19 cellular contexts compared by ENCODE assay signal in the genomic region with DNA sequence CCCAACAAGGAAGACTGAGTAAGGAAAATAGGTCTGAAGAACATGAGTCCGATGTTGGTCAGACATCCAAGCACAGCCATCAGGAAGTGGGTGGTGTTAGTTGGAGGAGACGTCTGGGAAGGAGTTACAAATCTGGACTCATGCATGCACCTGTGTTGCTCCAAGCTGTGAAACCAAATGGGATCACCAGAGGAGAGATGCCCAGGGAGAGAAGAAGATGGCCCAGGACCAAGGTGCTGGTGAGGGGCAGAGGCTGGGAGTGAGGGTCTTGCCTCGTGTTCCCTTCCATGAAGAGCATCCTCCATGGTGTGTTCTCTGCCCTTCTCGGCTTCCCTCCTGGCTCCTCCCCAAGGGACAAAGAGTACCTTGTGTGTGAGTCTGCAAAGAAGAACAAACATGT.
DNase-seq lines count a peak whose midpoint lies in the region; ATAC-seq and TF ChIP-seq lines count a peak whose summit lies in the region.
"Had no signal": no experiment of that assay in that cellular context is flagged by ENCODE, and none has a peak within 500 bp of the region (broad histone marks: within the 10 kb centered on the region; RNA-seq: fewer than 3 reads in every experiment).

No MANE protein-coding gene starts in this region.

- no peaks in the 10 kb centered on the region for H3K27me3 Mint-ChIP-seq in activated CD4-positive, alpha-beta T cell treated with anti-CD3 and anti-CD28 coated beads, Interleukin-2, amount 10 ng/mL, durations not matched to agents 24 days and 14 days
- peaks cover 2% of the 10 kb centered on the region for H3K27me3 Mint-ChIP-seq in activated CD4-positive, alpha-beta T cell treated with anti-CD3 and anti-CD28 coated beads, Interleukin-2, amount 10 ng/mL, durations not matched to agents 7 days and 5 days

- ATAC-seq in activated naive CD4-positive, alpha-beta T cell treated with anti-CD3 and anti-CD28 coated beads, Interleukin-2, amount 50 U/mL, for 72 hours: no peak
- ATAC-seq: CD8-positive, alpha-beta T cell; HCT116 had no signal

- no peak for TF ChIP-seq CTCF in stomach (IDR thresholded peaks at IDR 0.05)

- CTCF ChIA-PET in activated CD4-positive, alpha-beta T cell treated with anti-CD3 and anti-CD28 coated beads, Interleukin-2, amount 10 ng/mL, durations not matched to agents 7 days and 5 days (lab: Charles Lee): no interaction called here

- peaks cover 0 to 18% (median 11%) of the 10 kb centered on the region in 4 donors for H3K9me3 ChIP-seq in stomach
- H3K9me3 ChIP-seq: Caco-2 had no signal

- no peak for TF ChIP-seq EP300 in stomach (IDR thresholded peaks at IDR 0.05)

- no peaks in the 10 kb centered on the region for H3K4me1 ChIP-seq in stomach
- H3K4me1 ChIP-seq: BLaER1, Caco-2 had no signal

- WGBS in stomach, 5 donors: 74 to 83% (median 81%) methylated on average over 4 of the region's 4 CpGs

- H3K27ac ChIP-seq in stomach: no peak overlapping the region
- H3K27ac ChIP-seq: 22Rv1, BLaER1, C4-2B had no signal

- no peaks in the 10 kb centered on the region for H3K4me1 Mint-ChIP-seq in activated CD4-positive, alpha-beta T cell treated with anti-CD3 and anti-CD28 coated beads, Interleukin-2, amount 10 ng/mL, durations not matched to agents 24 days and 14 days
- H3K4me1 Mint-ChIP-seq in activated CD4-positive, alpha-beta T cell treated with anti-CD3 and anti-CD28 coated beads, Interleukin-2, amount 10 ng/mL, durations not matched to agents 7 days and 5 days: no peaks in the 10 kb centered on the region
- H3K4me1 Mint-ChIP-seq: B cell; CD4-positive, CD25-positive, alpha-beta regulatory T cell had no signal

- H3K27ac Mint-ChIP-seq in activated CD4-positive, alpha-beta T cell treated with anti-CD3 and anti-CD28 coated beads, Interleukin-2, amount 10 ng/mL, durations not matched to agents 24 days and 14 days: no peak overlapping the region
- no peak overlapping the region for H3K27ac Mint-ChIP-seq in activated CD4-positive, alpha-beta T cell treated with anti-CD3 and anti-CD28 coated beads, Interleukin-2, amount 10 ng/mL, durations not matched to agents 7 days and 5 days
- H3K27ac Mint-ChIP-seq in activated naive CD4-positive, alpha-beta T cell treated with anti-CD3 and anti-CD28 coated beads, Interleukin-2, amount 50 U/mL, for 72 hours: no peak overlapping the region
- H3K27ac Mint-ChIP-seq: B cell; CD4-positive, CD25-positive, alpha-beta regulatory T cell; CD8-positive, alpha-beta T cell had no signal

- POLR2A ChIA-PET in activated CD4-positive, alpha-beta T cell treated with anti-CD3 and anti-CD28 coated beads, Interleukin-2, amount 10 ng/mL, durations not matched to agents 7 days and 5 days (lab: Charles Lee): no interaction called here

- intact Hi-C loops in activated CD4-positive, alpha-beta T cell treated with anti-CD3 and anti-CD28 coated beads, Interleukin-2, amount 10 ng/mL, durations not matched to agents 24 days and 14 days (cut with micrococcal nuclease): no loop called here
- intact Hi-C loops in stomach (cut with DNase I; ENCODE audit: low total_unique reads): no loop called here

- no peak for TF ChIP-seq POLR2A in stomach (IDR thresholded peaks at IDR 0.05)

- H3K36me3 ChIP-seq in stomach: no peaks in the 10 kb centered on the region
- H3K36me3 ChIP-seq: BLaER1 had no signal

- peak; percentile 40 for DNase-seq in activated CD4-positive, alpha-beta T cell treated with anti-CD3 and anti-CD28 coated beads, Interleukin-2, amount 10 ng/mL, durations not matched to agents 24 days and 14 days
- DNase-seq in activated CD4-positive, alpha-beta T cell treated with anti-CD3 and anti-CD28 coated beads, Interleukin-2, amount 10 ng/mL, durations not matched to agents 7 days and 5 days: no peak
- DNase-seq in ecto neural progenitor cell (ENCODE audit: low spot score): peak; percentile 23
- DNase-seq in mucosa of gallbladder (ENCODE audit: low spot score): peak; percentile 2
- DNase-seq in stomach: peak; percentile 5
- DNase-seq in nucleus accumbens (lab: John Stamatoyannopoulos, UW): no peak
- DNase-seq in T-helper 9 cell: no peak
- no peak for DNase-seq in activated naive CD4-positive, alpha-beta T cell treated with anti-CD3 and anti-CD28 coated beads, Interleukin-2, amount 50 U/mL, for 72 hours (ENCODE audit: low spot score in 2 of 2)
- DNase-seq: Caco-2; CD4-positive, CD25-positive, alpha-beta regulatory T cell; CD8-positive, alpha-beta T cell; DND-41; GOT3; H7 had no signal

- H3K36me3 Mint-ChIP-seq in activated CD4-positive, alpha-beta T cell treated with anti-CD3 and anti-CD28 coated beads, Interleukin-2, amount 10 ng/mL, durations not matched to agents 24 days and 14 days (ENCODE audit: low read depth): no peaks in the 10 kb centered on the region
- H3K36me3 Mint-ChIP-seq in activated CD4-positive, alpha-beta T cell treated with anti-CD3 and anti-CD28 coated beads, Interleukin-2, amount 10 ng/mL, durations not matched to agents 7 days and 5 days (ENCODE audit: low read depth): no peaks in the 10 kb centered on the region
- H3K36me3 Mint-ChIP-seq in activated naive CD4-positive, alpha-beta T cell treated with anti-CD3 and anti-CD28 coated beads, Interleukin-2, amount 50 U/mL, for 72 hours: no peaks in the 10 kb centered on the region
- H3K36me3 Mint-ChIP-seq: CD4-positive, CD25-positive, alpha-beta regulatory T cell; CD8-positive, alpha-beta T cell had no signal

- H3K27me3 ChIP-seq in stomach: no peaks in the 10 kb centered on the region
- H3K27me3 ChIP-seq: BLaER1 had no signal

- no peak overlapping the region for H3K4me3 ChIP-seq in stomach
- H3K4me3 ChIP-seq: BLaER1 had no signal

- H3K9me3 Mint-ChIP-seq in activated CD4-positive, alpha-beta T cell treated with anti-CD3 and anti-CD28 coated beads, Interleukin-2, amount 10 ng/mL, durations not matched to agents 24 days and 14 days: no peaks in the 10 kb centered on the region
- peaks cover 9% of the 10 kb centered on the region for H3K9me3 Mint-ChIP-seq in activated CD4-positive, alpha-beta T cell treated with anti-CD3 and anti-CD28 coated beads, Interleukin-2, amount 10 ng/mL, durations not matched to agents 7 days and 5 days
- H3K9me3 Mint-ChIP-seq in activated naive CD4-positive, alpha-beta T cell treated with anti-CD3 and anti-CD28 coated beads, Interleukin-2, amount 50 U/mL, for 72 hours: peaks cover 0 to 7% of the 10 kb centered on the region in 2 donors

- no peak overlapping the region for H3K4me3 Mint-ChIP-seq in activated CD4-positive, alpha-beta T cell treated with anti-CD3 and anti-CD28 coated beads, Interleukin-2, amount 10 ng/mL, durations not matched to agents 24 days and 14 days
- H3K4me3 Mint-ChIP-seq in activated CD4-positive, alpha-beta T cell treated with anti-CD3 and anti-CD28 coated beads, Interleukin-2, amount 10 ng/mL, durations not matched to agents 7 days and 5 days: no peak overlapping the region
- H3K4me3 Mint-ChIP-seq: B cell; CD4-positive, CD25-positive, alpha-beta regulatory T cell; CD8-positive, alpha-beta T cell had no signal

Comparison
In these comparisons a context has a peak if more than half of its experiments do, and no peak if none do; other contexts are left out.
1. DNase-seq: peak in activated CD4-positive, alpha-beta T cell treated with anti-CD3 and anti-CD28 coated beads, Interleukin-2, amount 10 ng/mL, durations not matched to agents 24 days and 14 days (single experiment), ecto neural progenitor cell (single experiment), mucosa of gallbladder (single experiment) and stomach (single experiment); none in activated CD4-positive, alpha-beta T cell treated with anti-CD3 and anti-CD28 coated beads, Interleukin-2, amount 10 ng/mL, durations not matched to agents 7 days and 5 days (single experiment), nucleus accumbens (0 of 56), T-helper 9 cell (single experiment) and activated naive CD4-positive, alpha-beta T cell treated with anti-CD3 and anti-CD28 coated beads, Interleukin-2, amount 50 U/mL, for 72 hours (0 of 2).